Comparison of ENCODE assay signal across 8 cellular contexts in the genomic region with DNA sequence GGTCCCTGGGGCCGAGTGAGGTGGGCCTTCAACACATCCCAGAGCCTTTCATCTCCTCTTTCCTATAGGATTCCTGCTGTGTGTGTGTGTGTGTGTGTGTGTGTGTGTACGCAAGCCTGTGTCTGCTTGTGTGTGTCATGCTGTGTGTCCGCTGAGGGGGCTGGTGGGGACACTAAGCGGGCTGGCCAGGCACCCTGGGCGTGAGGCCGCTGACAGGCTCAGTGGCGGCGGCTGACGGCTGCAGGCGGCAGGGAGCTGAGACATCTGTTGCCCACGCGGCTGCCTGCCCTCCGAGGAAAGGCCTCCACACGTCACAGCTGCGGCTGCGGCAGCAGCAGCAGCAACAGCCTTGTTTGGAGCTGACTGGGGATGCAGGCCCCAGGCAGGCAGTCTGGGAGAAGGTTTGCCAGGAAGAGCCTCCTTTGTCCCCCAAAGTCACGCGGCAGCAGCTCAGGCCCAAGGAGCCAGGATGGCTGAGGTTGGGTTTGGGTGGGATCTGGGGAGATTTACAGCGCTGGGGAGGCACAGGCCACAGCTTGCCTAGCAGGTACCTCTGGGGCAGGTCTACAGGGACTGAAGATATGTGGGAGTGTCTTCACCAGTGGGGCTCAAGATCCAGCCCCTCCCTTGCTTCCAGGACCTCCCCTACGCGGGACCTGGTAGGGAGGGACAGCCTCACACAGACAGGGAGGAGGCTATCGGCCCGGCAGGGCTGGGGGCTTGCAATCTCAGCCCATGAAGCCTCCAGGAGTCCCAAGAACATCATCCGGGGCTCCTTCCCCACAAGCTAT. TPM values are rescaled to one million over a fixed set of nuclear protein-coding genes. Genes with fewer than 3 reads are reported as not detected.
A peak's percentile ranks its signal among the peaks of the same experiment; 100 is the strongest.
DNase-seq lines count a peak whose midpoint lies in the region; ATAC-seq and TF ChIP-seq lines count a peak whose summit lies in the region.

No MANE protein-coding gene starts in this region.

- H3K27ac ChIP-seq in PC-9, result no peak overlapping the region

- no peaks in the 10 kb centered on the region for H3F3A ChIP-seq in PC-9 (ENCODE audit: insufficient read depth, low read depth)

- no peak overlapping the region for H2AFZ ChIP-seq in PC-9

- H3K36me3 Mint-ChIP-seq in nephron progenitor cell (ENCODE audit: low read depth), result peaks cover 5% of the 10 kb centered on the region

- peaks cover 31% of the 10 kb centered on the region for H3K4me1 ChIP-seq in PC-9 (replicated peaks; ENCODE audit: insufficient read depth)

- BruUV-seq in PC-9 (replicated peaks; lab: Mats Ljungman, UMichigan), result TSS peak; percentile 41

- no peaks in the 10 kb centered on the region for H3K79me2 ChIP-seq in PC-9 (ENCODE audit: low read depth)

- H3K4me2 ChIP-seq in PC-9, result no peak overlapping the region

- 0 out of 2 replicates have a peak, but pooled peaks cover 3% of the 10 kb centered on the region for H3K27me3 ChIP-seq in PC-9 (ENCODE audit: insufficient read depth, low read depth)

- H3K27me3 Mint-ChIP-seq in nephron progenitor cell (ENCODE audit: low read depth, poor library complexity), result peaks cover 9% of the 10 kb centered on the region

- no peaks in the 10 kb centered on the region for H3K9me3 ChIP-seq in PC-9 (ENCODE audit: insufficient read depth, low read depth)

- no peaks in the 10 kb centered on the region for H4K20me1 ChIP-seq in PC-9 (ENCODE audit: insufficient read depth)

- CTCF ChIA-PET in PC-9 (lab: Charles Lee), result interaction anchor here (0.5 to 0.7 kb wide), 2 partner anchors 21 to 79 kb away, joined by 3 read pairs; no protein-coding TSS in a partner anchor

- H3K4me3 ChIP-seq in AG10803 (ENCODE audit: low read length) (peak overlapping the region; percentile 78), PC-9 (no peak overlapping the region)

- TF ChIP-seq CTCF in AG10803 (conservative IDR thresholded peaks at IDR 0.05; ENCODE audit: low read length), result no peak
- TF ChIP-seq CTCF in PC-9 (conservative IDR thresholded peaks at IDR 0.05), result no peak
- no peak for TF ChIP-seq CTCF in nephron progenitor cell (IDR thresholded peaks at IDR 0.05)

- peak; percentile 61 for ATAC-seq in esophagus mucosa
- ATAC-seq in HG02884 (IDR thresholded peaks at IDR 0.05; ENCODE audit: unreplicated experiment), result no peak
- no peak for ATAC-seq in GM19023 (IDR thresholded peaks at IDR 0.05; ENCODE audit: unreplicated experiment)

- intact Hi-C loops in PC-9 (cut with micrococcal nuclease; ENCODE audit: unreplicated experiment), result no loop called here

- H3K9me2 ChIP-seq in PC-9 (ENCODE audit: insufficient read depth), result no peaks in the 10 kb centered on the region

- peak overlapping the region; percentile 83 for H3K27ac Mint-ChIP-seq in nephron progenitor cell

- DNase-seq in AG10803 (ENCODE audit: low read depth) (peak; percentile 93), PC-9 (peak in 1 of 2 experiments; percentile 53), nephron progenitor cell (peak; percentile 60), MV-4-11 (lab: John Stamatoyannopoulos, UW) (no peak)
- no peak for DNase-seq in activated CD4-positive, alpha-beta T cell treated with anti-CD3 and anti-CD28 coated beads, Interleukin-2, amount 50 U/mL, for 1 hour

- H3K9me3 Mint-ChIP-seq in nephron progenitor cell, result no peaks in the 10 kb centered on the region

- POLR2A ChIA-PET in PC-9 (lab: Charles Lee; ENCODE audit: unreplicated experiment), result interaction anchor here (0.5 to 0.8 kb wide), 2 partner anchors 21 to 32 kb away, joined by 5 to 6 read pairs; no protein-coding TSS in a partner anchor

- H3K4me1 Mint-ChIP-seq in nephron progenitor cell, result peaks cover 53% of the 10 kb centered on the region

- no peaks in the 10 kb centered on the region for H3K36me3 ChIP-seq in PC-9 (ENCODE audit: low read depth)

- H3K4me3 Mint-ChIP-seq in nephron progenitor cell, result peak overlapping the region; percentile 82

RNA-seq across cellular contexts. Expression of a gene that starts 1.8 kb away (rescaled TPM):
- total RNA-seq in PC-9 (2021), result 35.8 and 47.2 TPM in 2 replicates
- 26.9 TPM for total RNA-seq in esophagus mucosa

RNA-seq across cellular contexts. Expression of a gene that starts 31.6 kb away (rescaled TPM):
- total RNA-seq in PC-9 (2021), result 21.7 and 24.0 TPM in 2 replicates
- 19.0 TPM for total RNA-seq in esophagus mucosa

RNA-seq across cellular contexts. Expression of a gene that starts 34.9 kb away (rescaled TPM):
- total RNA-seq in PC-9 (2021), result 4.2 and 4.9 TPM in 2 replicates
- total RNA-seq in esophagus mucosa, result 0.28 TPM

Comparison
In these comparisons a context has a peak if more than half of its experiments do, and no peak if none do; other contexts are left out.
1. DNase-seq: peak in AG10803 (single experiment) and nephron progenitor cell (single experiment); none in MV-4-11 (single experiment) and activated CD4-positive, alpha-beta T cell treated with anti-CD3 and anti-CD28 coated beads, Interleukin-2, amount 50 U/mL, for 1 hour (single experiment).